1 cellular context compared by ENCODE assay signal in genomic region chr2:67394734-67395133, GRCh38.
A peak's percentile ranks its signal among the peaks of the same experiment; 100 is the strongest.
TF ChIP-seq lines count a peak whose summit lies in the region.

No MANE protein-coding gene starts in this region.

TF ChIP-seq in SK-N-SH, 30 proteins besides CTCF, POLR2A, EP300 and RAD21 (continued from another document):
- TF ChIP-seq REST (IDR thresholded peaks at IDR 0.05; ENCODE audit: low read depth, low read length): no peak
- TF ChIP-seq RXRA (IDR thresholded peaks at IDR 0.05; ENCODE audit: borderline replicate concordance, low read depth): no peak
- peak; percentile 77 for TF ChIP-seq JUND (IDR thresholded peaks at IDR 0.05)
- 0 out of 2 replicates have a peak, but pooled peaks have one; percentile 45 for TF ChIP-seq YY1 (IDR thresholded peaks at IDR 0.05; ENCODE audit: low read depth)
- no peak for TF ChIP-seq CHD2 (IDR thresholded peaks at IDR 0.05; ENCODE audit: low read length, partially characterized antibody)
- TF ChIP-seq NFIC (IDR thresholded peaks at IDR 0.05; ENCODE audit: borderline replicate concordance): 0 out of 2 replicates have a peak, but pooled peaks have one; percentile 11
- TF ChIP-seq TAF1 (IDR thresholded peaks at IDR 0.05; ENCODE audit: borderline replicate concordance, low read depth, low read length): no peak
TF ChIP-seq in SK-N-SH: peak in this region for 6.
